In the genomic region with DNA sequence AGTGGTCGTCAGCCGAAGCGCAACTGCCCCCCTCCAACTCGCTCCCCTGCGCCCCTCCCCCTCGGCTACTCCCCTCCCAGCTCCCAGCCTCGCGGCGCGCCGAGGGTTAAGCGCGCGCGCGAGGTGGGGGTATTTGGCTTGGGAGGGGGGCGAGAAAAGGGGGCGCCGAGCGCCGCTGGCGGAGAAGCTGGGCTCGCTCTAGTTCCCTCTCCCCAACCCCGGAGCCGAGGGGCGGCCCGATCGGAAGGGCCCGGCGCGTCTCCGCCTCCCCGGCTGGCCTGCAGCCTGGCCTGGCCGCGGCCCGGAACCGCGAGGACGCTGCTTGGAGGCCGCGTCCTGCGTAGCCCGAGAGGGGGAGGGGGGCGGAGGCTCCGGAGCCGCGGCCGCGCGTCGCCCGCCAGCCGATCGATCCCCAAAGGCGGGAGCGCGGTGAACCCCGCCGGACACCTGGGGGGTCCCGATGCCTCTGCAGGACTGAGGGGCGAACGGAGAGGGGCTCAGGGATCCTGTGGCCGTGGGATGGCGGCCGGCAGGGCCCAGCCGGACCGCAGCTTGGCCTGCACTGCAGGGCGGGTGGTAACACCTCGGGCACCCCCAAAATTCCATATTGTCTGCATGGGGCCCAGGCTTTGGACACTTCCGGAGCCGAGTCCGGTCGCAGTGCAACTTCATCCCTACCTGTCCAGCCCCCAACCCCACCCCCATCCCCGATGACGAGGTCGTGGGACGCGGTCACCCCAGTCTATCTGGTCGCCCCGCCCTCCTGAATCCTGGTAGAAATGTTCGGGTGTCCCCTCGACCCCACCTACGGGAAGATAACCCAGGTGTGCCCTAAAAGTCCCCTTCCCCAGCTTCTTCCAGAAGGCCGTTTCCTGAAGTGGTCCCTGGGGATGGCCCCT, we compare ENCODE assay signal across 1 cellular context.
TF ChIP-seq lines count a peak whose summit lies in the region.

No MANE protein-coding gene starts in this region.

TF ChIP-seq in HepG2, 621 proteins besides CTCF, POLR2A, EP300 and RAD21 (continued from another document and continues in another):
- TF ChIP-seq, protein P1, sequence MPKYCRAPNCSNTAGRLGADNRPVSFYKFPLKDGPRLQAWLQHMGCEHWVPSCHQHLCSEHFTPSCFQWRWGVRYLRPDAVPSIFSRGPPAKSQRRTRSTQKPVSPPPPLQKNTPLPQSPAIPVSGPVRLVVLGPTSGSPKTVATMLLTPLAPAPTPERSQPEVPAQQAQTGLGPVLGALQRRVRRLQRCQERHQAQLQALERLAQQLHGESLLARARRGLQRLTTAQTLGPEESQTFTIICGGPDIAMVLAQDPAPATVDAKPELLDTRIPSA (CRISPR knock-in tag; IDR thresholded peaks at IDR 0.05; ENCODE audit: borderline replicate concordance), result no peak
- TF ChIP-seq, protein P2, sequence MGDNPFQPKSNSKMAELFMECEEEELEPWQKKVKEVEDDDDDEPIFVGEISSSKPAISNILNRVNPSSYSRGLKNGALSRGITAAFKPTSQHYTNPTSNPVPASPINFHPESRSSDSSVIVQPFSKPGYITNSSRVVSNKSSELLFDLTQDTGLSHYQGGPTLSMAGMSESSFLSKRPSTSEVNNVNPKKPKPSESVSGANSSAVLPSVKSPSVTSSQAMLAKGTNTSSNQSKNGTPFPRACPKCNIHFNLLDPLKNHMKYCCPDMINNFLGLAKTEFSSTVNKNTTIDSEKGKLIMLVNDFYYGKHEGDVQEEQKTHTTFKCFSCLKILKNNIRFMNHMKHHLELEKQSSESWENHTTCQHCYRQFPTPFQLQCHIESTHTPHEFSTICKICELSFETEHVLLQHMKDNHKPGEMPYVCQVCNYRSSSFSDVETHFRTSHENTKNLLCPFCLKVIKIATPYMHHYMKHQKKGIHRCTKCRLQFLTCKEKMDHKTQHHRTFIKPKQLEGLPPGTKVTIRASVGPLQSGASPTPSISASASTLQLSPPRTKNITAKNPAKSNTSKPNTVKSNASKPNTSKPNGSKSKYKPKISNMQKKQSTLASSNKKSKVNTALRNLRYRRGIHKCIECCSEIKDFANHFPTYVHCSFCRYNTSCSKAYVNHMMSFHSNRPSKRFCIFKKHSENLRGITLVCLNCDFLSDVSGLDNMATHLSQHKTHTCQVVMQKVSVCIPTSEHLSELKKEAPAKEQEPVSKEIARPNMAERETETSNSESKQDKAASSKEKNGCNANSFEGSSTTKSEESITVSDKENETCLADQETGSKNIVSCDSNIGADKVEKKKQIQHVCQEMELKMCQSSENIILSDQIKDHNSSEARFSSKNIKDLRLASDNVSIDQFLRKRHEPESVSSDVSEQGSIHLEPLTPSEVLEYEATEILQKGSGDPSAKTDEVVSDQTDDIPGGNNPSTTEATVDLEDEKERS (CRISPR knock-in tag; IDR thresholded peaks at IDR 0.05), result no peak
- TF ChIP-seq ZNF546 (CRISPR knock-in tag; conservative IDR thresholded peaks at IDR 0.05) (0 out of 2 replicates have a peak, but pooled peaks have one; percentile 32), SRSF1 (optimal IDR thresholded peaks at IDR 0.05; ENCODE audit: low read depth, low read length) (peak; percentile 81), PAWR (CRISPR knock-in tag; IDR thresholded peaks at IDR 0.05; ENCODE audit: borderline replicate concordance) (no peak), HNRNPK (IDR thresholded peaks at IDR 0.05; ENCODE audit: low read depth, low read length, poor library complexity, severe bottlenecking) (peak; percentile 99), ESRRA (CRISPR knock-in tag; IDR thresholded peaks at IDR 0.05; ENCODE audit: low read depth) (peak; percentile 69), TEAD2 (CRISPR knock-in tag; IDR thresholded peaks at IDR 0.05) (no peak), ZNF446 (CRISPR knock-in tag; IDR thresholded peaks at IDR 0.05) (peak; percentile 91), ZNF883 (CRISPR knock-in tag; IDR thresholded peaks at IDR 0.05; ENCODE audit: not compliant biosample characterization) (peak; percentile 80), ZNF205 (CRISPR knock-in tag; IDR thresholded peaks at IDR 0.05) (0 out of 2 replicates have a peak, but pooled peaks have one; percentile 61), MIXL1 (CRISPR knock-in tag; IDR thresholded peaks at IDR 0.05) (no peak), TCF7 (IDR thresholded peaks at IDR 0.05; ENCODE audit: low read depth) (no peak), YEATS4 (CRISPR knock-in tag; IDR thresholded peaks at IDR 0.05; ENCODE audit: borderline replicate concordance) (peak; percentile 87; the same call in 1 of the 2 replicates), RBFOX2 (IDR thresholded peaks at IDR 0.05; ENCODE audit: low read depth, low read length) (peak; percentile 97), ZNF501 (CRISPR knock-in tag; IDR thresholded peaks at IDR 0.05) (peak; percentile 60; the same call in 1 of the 2 replicates), ZNF253 (CRISPR knock-in tag; IDR thresholded peaks at IDR 0.05; ENCODE audit: borderline replicate concordance) (peak; percentile 95), ZNF605 (CRISPR knock-in tag; IDR thresholded peaks at IDR 0.05) (no peak), PHB2 (IDR thresholded peaks at IDR 0.05; ENCODE audit: partially characterized antibody) (no peak), ZKSCAN5 (CRISPR knock-in tag; IDR thresholded peaks at IDR 0.05) (no peak), KLF15 (CRISPR knock-in tag; IDR thresholded peaks at IDR 0.05; ENCODE audit: borderline replicate concordance) (no peak), JUND (CRISPR knock-in tag; IDR thresholded peaks at IDR 0.05) (no peak), ZNF660 (CRISPR knock-in tag; IDR thresholded peaks at IDR 0.05; ENCODE audit: borderline replicate concordance, low read depth) (no peak), SRF (IDR thresholded peaks at IDR 0.05; ENCODE audit: low read depth, low read length) (no peak), FOXK1 (CRISPR knock-in tag; IDR thresholded peaks at IDR 0.05; ENCODE audit: borderline replicate concordance, low read depth) (peak; percentile 25; the same call in 1 of the 2 replicates), ZNF329 (CRISPR knock-in tag; IDR thresholded peaks at IDR 0.05; ENCODE audit: low read depth) (0 out of 2 replicates have a peak, but pooled peaks have one; percentile 24), MED1 (CRISPR knock-in tag; IDR thresholded peaks at IDR 0.05) (peak; percentile 76), ZNF24 (IDR thresholded peaks at IDR 0.05) (0 out of 2 replicates have a peak, but pooled peaks have one; percentile 9), HOXA3 (CRISPR knock-in tag; IDR thresholded peaks at IDR 0.05) (peak; percentile 88), ZNF496 (CRISPR knock-in tag; IDR thresholded peaks at IDR 0.05; ENCODE audit: insufficient replicate concordance) (no peak), TBX2 (CRISPR knock-in tag; IDR thresholded peaks at IDR 0.05; ENCODE audit: borderline replicate concordance) (peak; percentile 76), ZNF138 (CRISPR knock-in tag; IDR thresholded peaks at IDR 0.05; ENCODE audit: low read depth) (peak; percentile 78; the same call in 1 of the 2 replicates), ZFP90 (CRISPR knock-in tag; IDR thresholded peaks at IDR 0.05; ENCODE audit: borderline replicate concordance) (no peak), BHLHE40 (IDR thresholded peaks at IDR 0.05; ENCODE audit: low read length) (no peak), ZNF543 (CRISPR knock-in tag; IDR thresholded peaks at IDR 0.05) (peak; percentile 81; the same call in 1 of the 2 replicates), U2AF1 (optimal IDR thresholded peaks at IDR 0.05; ENCODE audit: low read depth, low read length) (peak; percentile 68)
- TF ChIP-seq, protein P3, sequence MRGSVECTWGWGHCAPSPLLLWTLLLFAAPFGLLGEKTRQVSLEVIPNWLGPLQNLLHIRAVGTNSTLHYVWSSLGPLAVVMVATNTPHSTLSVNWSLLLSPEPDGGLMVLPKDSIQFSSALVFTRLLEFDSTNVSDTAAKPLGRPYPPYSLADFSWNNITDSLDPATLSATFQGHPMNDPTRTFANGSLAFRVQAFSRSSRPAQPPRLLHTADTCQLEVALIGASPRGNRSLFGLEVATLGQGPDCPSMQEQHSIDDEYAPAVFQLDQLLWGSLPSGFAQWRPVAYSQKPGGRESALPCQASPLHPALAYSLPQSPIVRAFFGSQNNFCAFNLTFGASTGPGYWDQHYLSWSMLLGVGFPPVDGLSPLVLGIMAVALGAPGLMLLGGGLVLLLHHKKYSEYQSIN (CRISPR knock-in tag; IDR thresholded peaks at IDR 0.05; ENCODE audit: borderline replicate concordance), result no peak
- TF ChIP-seq, protein P4, sequence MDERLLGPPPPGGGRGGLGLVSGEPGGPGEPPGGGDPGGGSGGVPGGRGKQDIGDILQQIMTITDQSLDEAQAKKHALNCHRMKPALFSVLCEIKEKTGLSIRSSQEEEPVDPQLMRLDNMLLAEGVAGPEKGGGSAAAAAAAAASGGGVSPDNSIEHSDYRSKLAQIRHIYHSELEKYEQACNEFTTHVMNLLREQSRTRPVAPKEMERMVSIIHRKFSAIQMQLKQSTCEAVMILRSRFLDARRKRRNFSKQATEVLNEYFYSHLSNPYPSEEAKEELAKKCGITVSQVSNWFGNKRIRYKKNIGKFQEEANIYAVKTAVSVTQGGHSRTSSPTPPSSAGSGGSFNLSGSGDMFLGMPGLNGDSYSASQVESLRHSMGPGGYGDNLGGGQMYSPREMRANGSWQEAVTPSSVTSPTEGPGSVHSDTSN (CRISPR knock-in tag; IDR thresholded peaks at IDR 0.05), result no peak
- TF ChIP-seq, protein P5, sequence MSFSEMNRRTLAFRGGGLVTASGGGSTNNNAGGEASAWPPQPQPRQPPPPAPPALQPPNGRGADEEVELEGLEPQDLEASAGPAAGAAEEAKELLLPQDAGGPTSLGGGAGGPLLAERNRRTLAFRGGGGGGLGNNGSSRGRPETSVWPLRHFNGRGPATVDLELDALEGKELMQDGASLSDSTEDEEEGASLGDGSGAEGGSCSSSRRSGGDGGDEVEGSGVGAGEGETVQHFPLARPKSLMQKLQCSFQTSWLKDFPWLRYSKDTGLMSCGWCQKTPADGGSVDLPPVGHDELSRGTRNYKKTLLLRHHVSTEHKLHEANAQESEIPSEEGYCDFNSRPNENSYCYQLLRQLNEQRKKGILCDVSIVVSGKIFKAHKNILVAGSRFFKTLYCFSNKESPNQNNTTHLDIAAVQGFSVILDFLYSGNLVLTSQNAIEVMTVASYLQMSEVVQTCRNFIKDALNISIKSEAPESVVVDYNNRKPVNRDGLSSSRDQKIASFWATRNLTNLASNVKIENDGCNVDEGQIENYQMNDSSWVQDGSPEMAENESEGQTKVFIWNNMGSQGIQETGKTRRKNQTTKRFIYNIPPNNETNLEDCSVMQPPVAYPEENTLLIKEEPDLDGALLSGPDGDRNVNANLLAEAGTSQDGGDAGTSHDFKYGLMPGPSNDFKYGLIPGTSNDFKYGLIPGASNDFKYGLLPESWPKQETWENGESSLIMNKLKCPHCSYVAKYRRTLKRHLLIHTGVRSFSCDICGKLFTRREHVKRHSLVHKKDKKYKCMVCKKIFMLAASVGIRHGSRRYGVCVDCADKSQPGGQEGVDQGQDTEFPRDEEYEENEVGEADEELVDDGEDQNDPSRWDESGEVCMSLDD (CRISPR knock-in tag; IDR thresholded peaks at IDR 0.05; ENCODE audit: borderline replicate concordance), result peak; percentile 100
- TF ChIP-seq, protein P6, sequence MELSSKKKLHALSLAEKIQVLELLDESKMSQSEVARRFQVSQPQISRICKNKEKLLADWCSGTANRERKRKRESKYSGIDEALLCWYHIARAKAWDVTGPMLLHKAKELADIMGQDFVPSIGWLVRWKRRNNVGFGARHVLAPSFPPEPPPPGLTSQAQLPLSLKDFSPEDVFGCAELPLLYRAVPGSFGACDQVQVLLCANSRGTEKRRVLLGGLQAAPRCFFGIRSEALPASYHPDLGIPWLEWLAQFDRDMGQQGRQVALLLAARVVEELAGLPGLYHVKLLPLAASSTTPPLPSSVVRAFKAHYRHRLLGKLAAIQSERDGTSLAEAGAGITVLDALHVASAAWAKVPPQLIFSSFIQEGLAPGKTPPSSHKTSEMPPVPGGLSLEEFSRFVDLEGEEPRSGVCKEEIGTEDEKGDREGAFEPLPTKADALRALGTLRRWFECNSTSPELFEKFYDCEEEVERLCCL (CRISPR knock-in tag; IDR thresholded peaks at IDR 0.05; ENCODE audit: borderline replicate concordance), result no peak
- TF ChIP-seq, protein P7, sequence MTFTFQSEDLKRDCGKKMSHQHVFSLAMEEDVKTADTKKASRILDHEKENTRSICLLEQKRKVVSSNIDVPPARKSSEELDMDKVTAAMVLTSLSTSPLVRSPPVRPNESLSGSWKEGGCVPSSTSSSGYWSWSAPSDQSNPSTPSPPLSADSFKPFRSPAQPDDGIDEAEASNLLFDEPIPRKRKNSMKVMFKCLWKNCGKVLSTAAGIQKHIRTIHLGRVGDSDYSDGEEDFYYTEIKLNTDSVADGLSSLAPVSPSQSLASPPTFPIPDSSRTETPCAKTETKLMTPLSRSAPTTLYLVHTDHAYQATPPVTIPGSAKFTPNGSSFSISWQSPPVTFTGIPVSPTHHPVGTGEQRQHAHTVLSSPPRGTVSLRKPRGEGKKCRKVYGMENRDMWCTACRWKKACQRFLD (CRISPR knock-in tag; IDR thresholded peaks at IDR 0.05; ENCODE audit: borderline replicate concordance), result no peak; the same call in 1 of the 2 replicates
- TF ChIP-seq, protein P8, sequence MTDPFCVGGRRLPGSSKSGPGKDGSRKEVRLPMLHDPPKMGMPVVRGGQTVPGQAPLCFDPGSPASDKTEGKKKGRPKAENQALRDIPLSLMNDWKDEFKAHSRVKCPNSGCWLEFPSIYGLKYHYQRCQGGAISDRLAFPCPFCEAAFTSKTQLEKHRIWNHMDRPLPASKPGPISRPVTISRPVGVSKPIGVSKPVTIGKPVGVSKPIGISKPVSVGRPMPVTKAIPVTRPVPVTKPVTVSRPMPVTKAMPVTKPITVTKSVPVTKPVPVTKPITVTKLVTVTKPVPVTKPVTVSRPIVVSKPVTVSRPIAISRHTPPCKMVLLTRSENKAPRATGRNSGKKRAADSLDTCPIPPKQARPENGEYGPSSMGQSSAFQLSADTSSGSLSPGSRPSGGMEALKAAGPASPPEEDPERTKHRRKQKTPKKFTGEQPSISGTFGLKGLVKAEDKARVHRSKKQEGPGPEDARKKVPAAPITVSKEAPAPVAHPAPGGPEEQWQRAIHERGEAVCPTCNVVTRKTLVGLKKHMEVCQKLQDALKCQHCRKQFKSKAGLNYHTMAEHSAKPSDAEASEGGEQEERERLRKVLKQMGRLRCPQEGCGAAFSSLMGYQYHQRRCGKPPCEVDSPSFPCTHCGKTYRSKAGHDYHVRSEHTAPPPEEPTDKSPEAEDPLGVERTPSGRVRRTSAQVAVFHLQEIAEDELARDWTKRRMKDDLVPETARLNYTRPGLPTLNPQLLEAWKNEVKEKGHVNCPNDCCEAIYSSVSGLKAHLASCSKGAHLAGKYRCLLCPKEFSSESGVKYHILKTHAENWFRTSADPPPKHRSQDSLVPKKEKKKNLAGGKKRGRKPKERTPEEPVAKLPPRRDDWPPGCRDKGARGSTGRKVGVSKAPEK (CRISPR knock-in tag; IDR thresholded peaks at IDR 0.05; ENCODE audit: borderline replicate concordance), result no peak
